In the genomic region with DNA sequence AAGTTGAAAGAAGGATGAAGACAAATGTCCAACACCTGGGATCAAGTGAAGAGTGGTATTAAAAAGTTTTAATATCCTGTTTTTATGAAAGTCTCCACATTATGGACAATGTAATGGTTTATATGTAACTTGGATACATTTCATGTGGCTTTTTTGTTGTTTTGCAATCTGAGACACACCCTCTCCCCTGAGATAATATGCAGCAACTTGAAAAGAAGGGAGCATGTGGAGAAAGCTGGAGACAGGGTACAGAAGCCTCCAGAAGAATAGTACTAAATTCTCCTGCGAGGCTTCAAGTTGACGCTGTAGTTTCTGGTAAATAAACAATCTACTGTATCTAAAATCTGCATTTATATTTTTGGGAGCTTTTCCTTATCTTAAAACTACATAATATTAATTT, we compare ENCODE assay signal across 33 cellular contexts. TPM values are rescaled to one million over a fixed set of nuclear protein-coding genes. Genes with fewer than 3 reads are reported as not detected.
DNase-seq lines count a peak whose midpoint lies in the region; ATAC-seq and TF ChIP-seq lines count a peak whose summit lies in the region.
"Had no signal": no experiment of that assay in that cellular context is flagged by ENCODE, and none has a peak within 500 bp of the region (broad histone marks: within the 10 kb centered on the region; RNA-seq: fewer than 3 reads in every experiment).

No MANE protein-coding gene starts in this region.

- H3K4me3 Mint-ChIP-seq in nephron: no peak overlapping the region
- H3K4me3 Mint-ChIP-seq: activated CD4-positive, alpha-beta T cell treated with anti-CD3 and anti-CD28 coated beads, Interleukin-2, amount 10 ng/mL, durations not matched to agents 24 days and 14 days; activated naive CD8-positive, alpha-beta T cell treated with anti-CD3 and anti-CD28 coated beads for 36 hours; HFFc6; naive thymus-derived CD8-positive, alpha-beta T cell; WTC11 had no signal

- no peak overlapping the region for H3K4me2 ChIP-seq in DND-41 (ENCODE audit: insufficient read depth, low read length)

- no peak for TF ChIP-seq CTCF in DND-41 (IDR thresholded peaks at IDR 0.05; ENCODE audit: borderline replicate concordance, extremely low read depth, low read length, poor library complexity, severe bottlenecking)
- no peak for TF ChIP-seq CTCF in fibroblast of pulmonary artery (IDR thresholded peaks at IDR 0.05; ENCODE audit: low read length, missing control alignments)
- TF ChIP-seq CTCF in nephron (IDR thresholded peaks at IDR 0.05; ENCODE audit: unreplicated experiment in 3 of 3): no peak
- TF ChIP-seq CTCF in tibial nerve (IDR thresholded peaks at IDR 0.05): no peak

- H3K79me2 ChIP-seq in DND-41 (ENCODE audit: insufficient read depth, low read length): no peaks in the 10 kb centered on the region

- H3K4me3 ChIP-seq in DND-41 (ENCODE audit: low read depth in 1 of 2, low read length in 2 of 2) (no peak overlapping the region), SK-N-MC (no peak overlapping the region), fibroblast of pulmonary artery (replicated peaks; ENCODE audit: low read depth, low read length) (no peak overlapping the region), tibial nerve (no peak overlapping the region)
- H3K4me3 ChIP-seq: ascending aorta, SJCRH30, skin epidermis, suprapubic skin, upper lobe of right lung had no signal

- H3K27me3 ChIP-seq in DND-41 (ENCODE audit: insufficient read depth, low read length, poor library complexity) (no peaks in the 10 kb centered on the region), tibial nerve (no peaks in the 10 kb centered on the region)
- H3K27me3 ChIP-seq: ascending aorta, SJCRH30, suprapubic skin, upper lobe of right lung had no signal

- H3K36me3 ChIP-seq in DND-41 (ENCODE audit: insufficient read depth, low read length) (no peaks in the 10 kb centered on the region), SK-N-MC (ENCODE audit: insufficient read depth, low read length) (no peaks in the 10 kb centered on the region), tibial nerve (peaks cover 0 to 11% (median 0%) of the 10 kb centered on the region in 3 donors)
- H3K36me3 ChIP-seq: upper lobe of right lung had no signal

- 61 to 82% methylated on average over 2 of the region's 2 CpGs for WGBS in tibial nerve, 2 donors

- H2AFZ ChIP-seq in DND-41 (ENCODE audit: low read depth, low read length): 0 out of 2 replicates have a peak overlapping the region, but pooled peaks have one; percentile 8

- H3K4me1 ChIP-seq in DND-41 (ENCODE audit: insufficient read depth, low read length) (peaks cover 14% of the 10 kb centered on the region; the same call in 1 of the 2 replicates), tibial nerve (peaks cover 0 to 5% (median 0%) of the 10 kb centered on the region in 4 donors)
- H3K4me1 ChIP-seq: upper lobe of right lung had no signal

- peaks cover 85% of the 10 kb centered on the region for H3K36me3 Mint-ChIP-seq in nephron (ENCODE audit: low read depth)
- H3K36me3 Mint-ChIP-seq: activated naive CD8-positive, alpha-beta T cell treated with anti-CD3 and anti-CD28 coated beads for 36 hours; naive thymus-derived CD8-positive, alpha-beta T cell had no signal

- H4K20me1 ChIP-seq in DND-41 (ENCODE audit: insufficient read depth, low read length): no peaks in the 10 kb centered on the region

- peaks cover 49% of the 10 kb centered on the region for H3K4me1 Mint-ChIP-seq in nephron
- H3K4me1 Mint-ChIP-seq: activated CD4-positive, alpha-beta T cell treated with anti-CD3 and anti-CD28 coated beads, Interleukin-2, amount 10 ng/mL, durations not matched to agents 24 days and 14 days; activated naive CD8-positive, alpha-beta T cell treated with anti-CD3 and anti-CD28 coated beads for 36 hours; naive thymus-derived CD8-positive, alpha-beta T cell; WTC11 had no signal

- H3K27ac Mint-ChIP-seq in nephron: peak overlapping the region; percentile 67 to 80 (median 70)
- H3K27ac Mint-ChIP-seq: activated CD4-positive, alpha-beta T cell treated with anti-CD3 and anti-CD28 coated beads, Interleukin-2, amount 10 ng/mL, durations not matched to agents 24 days and 14 days; activated naive CD8-positive, alpha-beta T cell treated with anti-CD3 and anti-CD28 coated beads for 36 hours; HFFc6; naive thymus-derived CD8-positive, alpha-beta T cell; WTC11 had no signal

- H3K9me3 ChIP-seq in DND-41 (ENCODE audit: insufficient read depth, low read length, severe bottlenecking) (no peaks in the 10 kb centered on the region), SK-N-MC (ENCODE audit: low read depth, low read length) (no peaks in the 10 kb centered on the region), tibial nerve (no peaks in the 10 kb centered on the region)
- H3K9me3 ChIP-seq: ascending aorta, SJCRH30, suprapubic skin, upper lobe of right lung had no signal

- TF ChIP-seq EP300 in tibial nerve (IDR thresholded peaks at IDR 0.05): no peak

- TF ChIP-seq POLR2A in tibial nerve (IDR thresholded peaks at IDR 0.05): no peak

- ATAC-seq in DND-41 (ENCODE audit: insufficient read depth, low read depth): no peak
- ATAC-seq in GM21360 (IDR thresholded peaks at IDR 0.05; ENCODE audit: unreplicated experiment): no peak
- no peak for ATAC-seq in GM18861 (IDR thresholded peaks at IDR 0.05; ENCODE audit: unreplicated experiment)
- ATAC-seq: esophagus mucosa; naive thymus-derived CD8-positive, alpha-beta T cell; upper lobe of right lung; WTC11 had no signal

- no peaks in the 10 kb centered on the region for H3K9me3 Mint-ChIP-seq in nephron
- H3K9me3 Mint-ChIP-seq: activated CD4-positive, alpha-beta T cell treated with anti-CD3 and anti-CD28 coated beads, Interleukin-2, amount 10 ng/mL, durations not matched to agents 24 days and 14 days; activated naive CD8-positive, alpha-beta T cell treated with anti-CD3 and anti-CD28 coated beads for 36 hours; HFFc6; WTC11 had no signal

- peaks cover 3% of the 10 kb centered on the region for H3K27me3 Mint-ChIP-seq in nephron (ENCODE audit: low read depth)
- H3K27me3 Mint-ChIP-seq: activated naive CD8-positive, alpha-beta T cell treated with anti-CD3 and anti-CD28 coated beads for 36 hours had no signal

- DNase-seq in DND-41 (no peak), SK-N-MC (ENCODE audit: low read depth, low spot score) (no peak), fibroblast of pulmonary artery (ENCODE audit: low read depth) (peak; percentile 33), NCI-H2107 treated with DMSO at 0.1 percent for 48 hours (lab: John Stamatoyannopoulos, UW; ENCODE audit: unreplicated experiment) (no peak), tibial nerve (ENCODE audit: low spot score in 2 of 2) (no peak)
- DNase-seq: activated CD4-positive, alpha-beta T cell treated with anti-CD3 and anti-CD28 coated beads, Interleukin-2, amount 10 ng/mL, durations not matched to agents 24 days and 14 days; activated effector memory CD4-positive, alpha-beta T cell treated with Interleukin-2 at 50 U/mL for 16 hours; activated naive CD8-positive, alpha-beta T cell treated with anti-CD3 and anti-CD28 coated beads for 36 hours; activated T-cell treated with anti-CD3 and anti-CD28 coated beads, Interleukin-2, amount 50 U/mL, for 1 hour; central memory CD4-positive, alpha-beta T cell; dermis blood vessel endothelial cell; HFFc6; islet precursor cell; midbrain; naive thymus-derived CD8-positive, alpha-beta T cell; NCI-H1048; NCI-H1694; NCI-H2171; NCI-H510A; occipital lobe; SJCRH30; stimulated activated naive CD4-positive, alpha-beta T cell; T-helper 1 cell; upper lobe of right lung had no signal

- no peak overlapping the region for H3K27ac ChIP-seq in DND-41 (ENCODE audit: low read length)
- peak overlapping the region; percentile 28; the same call in 1 of the 2 replicates for H3K27ac ChIP-seq in SK-N-MC
- H3K27ac ChIP-seq in tibial nerve: no peak overlapping the region
- H3K27ac ChIP-seq: skin epidermis, suprapubic skin, upper lobe of right lung had no signal

- no peak overlapping the region for H3K9ac ChIP-seq in DND-41 (ENCODE audit: low read depth, low read length)
- H3K9ac ChIP-seq in SK-N-MC (ENCODE audit: insufficient read length): no peak overlapping the region

RNA-seq across cellular contexts. Expression of a gene that starts 47.1 kb away (rescaled TPM):
- 100 to 1,000 TPM in 1 of 4 donors, 10 to 100 TPM in 3; 45.7 to 145 (median 65.4) TPM for total RNA-seq in tibial nerve
- total RNA-seq: activated CD4-positive, alpha-beta T cell treated with anti-CD3 and anti-CD28 coated beads, Interleukin-2, amount 10 ng/mL, durations not matched to agents 24 days and 14 days; activated CD8-positive, alpha-beta memory T cell treated with anti-CD3 and anti-CD28 coated beads for 36 hours; activated naive CD8-positive, alpha-beta T cell treated with anti-CD3 and anti-CD28 coated beads for 36 hours had no signal
